Comparison of ENCODE assay signal across 8 cellular contexts in genomic region chr12:1531160-1531653, GRCh38.
DNase-seq lines count a peak whose midpoint lies in the region; ATAC-seq lines count a peak whose summit lies in the region.

No MANE protein-coding gene starts in this region.

- peaks cover 86% of the 10 kb centered on the region for H3K27me3 Mint-ChIP-seq in activated naive CD8-positive, alpha-beta T cell treated with anti-CD3 and anti-CD28 coated beads for 36 hours

- H3K9me3 ChIP-seq in subcutaneous abdominal adipose tissue (ENCODE audit: control insufficient read depth in 5 of 5, low read length in 5 of 5) = no peaks in the 10 kb centered on the region

- peak overlapping the region in 4 of 5 donors; percentile 53 to 69 (median 58) for H3K4me3 ChIP-seq in subcutaneous abdominal adipose tissue (ENCODE audit: low read depth in 1 of 5, low read length in 5 of 5)

- ATAC-seq in HG02588 (IDR thresholded peaks at IDR 0.05; ENCODE audit: unreplicated experiment) (no peak), HG02571 (IDR thresholded peaks at IDR 0.05; ENCODE audit: unreplicated experiment) (no peak), GM21723 (IDR thresholded peaks at IDR 0.05; ENCODE audit: unreplicated experiment) (no peak)

- peak overlapping the region; percentile 62 for H3K4me3 Mint-ChIP-seq in activated naive CD8-positive, alpha-beta T cell treated with anti-CD3 and anti-CD28 coated beads for 36 hours

- peaks cover 29% of the 10 kb centered on the region for H3K4me1 Mint-ChIP-seq in activated naive CD8-positive, alpha-beta T cell treated with anti-CD3 and anti-CD28 coated beads for 36 hours

- peak in 2 of 3 experiments; percentile 55 to 72 for DNase-seq in NCI-H1417 (lab: John Stamatoyannopoulos, UW)
- no peak for DNase-seq in NCI-H1417 treated with DMSO at 0.1 percent for 48 hours (lab: John Stamatoyannopoulos, UW)
- no peak for DNase-seq in activated naive CD8-positive, alpha-beta T cell treated with anti-CD3 and anti-CD28 coated beads for 36 hours
- peak; percentile 69 for DNase-seq in islet precursor cell

- H3K9ac ChIP-seq in subcutaneous abdominal adipose tissue (ENCODE audit: low read length in 5 of 5) = peak overlapping the region in 2 of 5 donors; percentile 30 to 59

- peaks cover 14 to 42% (median 27%) of the 10 kb centered on the region in 5 donors for H3K27me3 ChIP-seq in subcutaneous abdominal adipose tissue (ENCODE audit: control insufficient read depth in 5 of 5, insufficient read depth in 4 of 5, low read length in 5 of 5)

- peaks cover 0 to 29% (median 10%) of the 10 kb centered on the region in 5 donors for H3K4me1 ChIP-seq in subcutaneous abdominal adipose tissue (ENCODE audit: control insufficient read depth in 5 of 5, insufficient read depth in 5 of 5, low read length in 5 of 5)

- H3K36me3 ChIP-seq in subcutaneous abdominal adipose tissue (ENCODE audit: control insufficient read depth in 5 of 5, insufficient read depth in 5 of 5, low read length in 5 of 5) = no peaks in the 10 kb centered on the region

- no peaks in the 10 kb centered on the region for H3K9me3 Mint-ChIP-seq in activated naive CD8-positive, alpha-beta T cell treated with anti-CD3 and anti-CD28 coated beads for 36 hours

- no peak overlapping the region for H3K27ac ChIP-seq in subcutaneous abdominal adipose tissue (ENCODE audit: low read depth, low read length)

- H3K27ac Mint-ChIP-seq in activated naive CD8-positive, alpha-beta T cell treated with anti-CD3 and anti-CD28 coated beads for 36 hours = no peak overlapping the region

- H3K36me3 Mint-ChIP-seq in activated naive CD8-positive, alpha-beta T cell treated with anti-CD3 and anti-CD28 coated beads for 36 hours = no peaks in the 10 kb centered on the region

Comparison
In these comparisons a context has a peak if more than half of its experiments do, and no peak if none do; other contexts are left out.
1. DNase-seq: peak in NCI-H1417 (2 of 3) and islet precursor cell (single experiment); none in NCI-H1417 treated with DMSO at 0.1 percent for 48 hours (single experiment) and activated naive CD8-positive, alpha-beta T cell treated with anti-CD3 and anti-CD28 coated beads for 36 hours (single experiment).